11 cellular contexts compared by ENCODE assay signal in genomic region chr17:77386502-77387192, GRCh38.
DNase-seq lines count a peak whose midpoint lies in the region; ATAC-seq, FAIRE-seq and TF ChIP-seq lines count a peak whose summit lies in the region.
"Had no signal": no experiment of that assay in that cellular context is flagged by ENCODE, and none has a peak within 500 bp of the region (broad histone marks: within the 10 kb centered on the region; RNA-seq: fewer than 3 reads in every experiment).

No MANE protein-coding gene starts in this region.

- H3K79me2 ChIP-seq in H1 (ENCODE audit: control insufficient read depth in 1 of 2, insufficient read depth in 2 of 2, low read length in 2 of 2) (peaks cover 2 to 77% of the 10 kb centered on the region in 2 experiments; a peak in 2 of 4 replicates), osteoblast (ENCODE audit: insufficient read depth, low read length) (peaks cover 95% of the 10 kb centered on the region)

- H2BK120ac ChIP-seq in H1 (replicated peaks; ENCODE audit: low read depth, low read length), result no peak overlapping the region

- H3K4me1 ChIP-seq in left ventricle myocardium inferior (peaks cover 99% of the 10 kb centered on the region), H1 (replicated peaks in 1 of 4; ENCODE audit: control insufficient read depth in 3 of 4, insufficient read depth in 4 of 4, low read length in 3 of 4) (peaks cover 3 to 63% (median 42%) of the 10 kb centered on the region in 4 experiments), osteoblast (ENCODE audit: insufficient read depth, low read length) (peaks cover 69% of the 10 kb centered on the region)

- H3K23me2 ChIP-seq in H1 (ENCODE audit: low read depth, low read length), result 0 out of 2 replicates have a peak, but pooled peaks cover 2% of the 10 kb centered on the region

- TF ChIP-seq CTCF in left ventricle myocardium inferior (IDR thresholded peaks at IDR 0.05; ENCODE audit: borderline replicate concordance) (no peak), H1 (IDR thresholded peaks at IDR 0.05; ENCODE audit: control extremely low read depth in 1 of 3, insufficient read depth in 1 of 3, low read depth in 1 of 3, low read length in 3 of 3) (no peak), osteoblast (IDR thresholded peaks at IDR 0.05; ENCODE audit: extremely low read depth, low read depth, low read length) (no peak)

- H3K4me2 ChIP-seq in H1 (ENCODE audit: insufficient read depth in 1 of 2, low read depth in 2 of 2, low read length in 2 of 2), result no peak overlapping the region
- H3K4me2 ChIP-seq in osteoblast (ENCODE audit: insufficient read depth, low read length), result no peak overlapping the region

- 83% methylated on average over 7 of the region's 8 CpGs; no CpG with 5 or more reads in 1 of the 2 experiments for WGBS in H1 (ENCODE audit: extremely low coverage in 1 of 2, insufficient coverage in 1 of 2, insufficient read length in 1 of 2, insufficient replicate concordance in 2 of 2, low coverage in 1 of 2, low lambda C conversion rate in 2 of 2, missing lambda C conversion rate in 1 of 2), 2 experiments

- H2BK15ac ChIP-seq in H1 (ENCODE audit: low read length), result no peak overlapping the region

- H2AFZ ChIP-seq in H1 (ENCODE audit: low read length) (no peak overlapping the region), osteoblast (ENCODE audit: low read length) (no peak overlapping the region)

- no peak overlapping the region for H3K14ac ChIP-seq in H1 (ENCODE audit: insufficient read length)

- H3K27me3 ChIP-seq in left ventricle myocardium inferior (ENCODE audit: low read depth) (no peaks in the 10 kb centered on the region), H1 (replicated peaks in 1 of 4; ENCODE audit: control insufficient read depth in 3 of 4, extremely low read depth in 1 of 4, insufficient read depth in 3 of 4, low read length in 3 of 4) (no peaks in the 10 kb centered on the region), osteoblast (ENCODE audit: insufficient read depth, low read length) (no peaks in the 10 kb centered on the region)

- no peak overlapping the region; the same call in 1 of the 2 replicates for H2BK5ac ChIP-seq in H1 (ENCODE audit: low read depth, low read length)

- TF ChIP-seq RAD21 in H1 (IDR thresholded peaks at IDR 0.05 in 1 of 2, conservative IDR thresholded peaks at IDR 0.05 in 1 of 2; ENCODE audit: low read depth in 2 of 2, low read length in 2 of 2), result no peak

- 0 out of 2 replicates have a peak overlapping the region, but pooled peaks have one; percentile 40 for H3K18ac ChIP-seq in H1 (ENCODE audit: extremely low read depth, low read length)

- H3K56ac ChIP-seq in H1 (replicated peaks; ENCODE audit: insufficient read length, low read depth, low read length), result no peak overlapping the region

- no peak for FAIRE-seq in H1 (lab: Jason Lieb, UNC)

- no peak overlapping the region for H3K9ac ChIP-seq in H1 (replicated peaks in 1 of 4; ENCODE audit: extremely low read depth in 1 of 4, low read depth in 3 of 4, low read length in 3 of 4)

- no peak overlapping the region; the same call in 1 of the 2 replicates for H4K8ac ChIP-seq in H1 (ENCODE audit: extremely low read depth, insufficient read depth, low read length)

- CTCF ChIA-PET in H1 (lab: Charles Lee; ENCODE audit: partially characterized antibody), result interaction anchor here (0.5 to 39.2 kb wide), 5 partner anchors 14 to 414 kb away, joined by 3 to 512 read pairs (median 3); no protein-coding TSS in a partner anchor

- H3K36me3 ChIP-seq in left ventricle myocardium inferior (no peaks in the 10 kb centered on the region), H1 (ENCODE audit: control insufficient read depth in 2 of 4, insufficient read depth in 4 of 4, low read length in 3 of 4) (no peaks in the 10 kb centered on the region), osteoblast (ENCODE audit: insufficient read depth, low read length) (peaks cover 5% of the 10 kb centered on the region)

- H3K79me1 ChIP-seq in H1 (ENCODE audit: low read depth, low read length), result peaks cover 14% of the 10 kb centered on the region

- intact Hi-C loops in left ventricle myocardium inferior (cut with micrococcal nuclease), result no loop called here
- intact Hi-C loops in Right ventricle myocardium superior (cut with DNase I), result loop anchor here (10.0 kb wide), 1 partner anchor 52 kb away; no protein-coding TSS in a partner anchor

- DNase-seq in left ventricle myocardium inferior (no peak), Right ventricle myocardium superior (no peak), H1 (ENCODE audit: low read depth in 1 of 2, low spot score in 2 of 2) (no peak), osteoblast (ENCODE audit: insufficient read length, low spot score, missing footprints) (peak; percentile 73), RKO (ENCODE audit: low spot score) (no peak), NCI-H748 treated with DMSO at 0.1 percent for 48 hours (lab: John Stamatoyannopoulos, UW) (no peak), GM19240 (ENCODE audit: insufficient read length, low spot score) (no peak)
- DNase-seq: activated naive CD4-positive, alpha-beta T cell; NCI-H526 had no signal

- no peak overlapping the region for H4K5ac ChIP-seq in H1 (ENCODE audit: insufficient read length, low read depth, low read length)

- TF ChIP-seq POLR2A in H1 (IDR thresholded peaks at IDR 0.05; ENCODE audit: control extremely low read depth in 1 of 2, low read depth in 2 of 2, low read length in 2 of 2), result no peak

- H3K4me3 ChIP-seq in left ventricle myocardium inferior (no peak overlapping the region), H1 (ENCODE audit: extremely low read depth in 1 of 4, insufficient read depth in 2 of 4, low read depth in 3 of 4, low read length in 4 of 4) (no peak overlapping the region), osteoblast (ENCODE audit: insufficient read depth, low read length) (no peak overlapping the region)

- no peak overlapping the region for H2BK12ac ChIP-seq in H1 (ENCODE audit: low read depth, low read length)

- POLR2A ChIA-PET in H1 (lab: Charles Lee; ENCODE audit: partially characterized antibody), result interaction anchor here (0.9 to 1.5 kb wide), 2 partner anchors 9 to 10 kb away, joined by 3 to 6 read pairs; no protein-coding TSS in a partner anchor

- H2AK5ac ChIP-seq in H1 (ENCODE audit: low read depth, low read length), result no peak overlapping the region

- H3K4ac ChIP-seq in H1 (replicated peaks; ENCODE audit: insufficient read length, low read depth, low read length), result no peak overlapping the region

- no peak overlapping the region for H2BK20ac ChIP-seq in H1 (ENCODE audit: low read length)

- peaks cover 10 to 25% of the 10 kb centered on the region in 2 experiments for H4K20me1 ChIP-seq in H1 (replicated peaks in 1 of 2; ENCODE audit: control insufficient read depth in 1 of 2, insufficient read depth in 2 of 2, low read length in 2 of 2)
- H4K20me1 ChIP-seq in osteoblast (ENCODE audit: insufficient read depth, low read length), result peaks cover 20% of the 10 kb centered on the region

- TF ChIP-seq EP300 in H1 (IDR thresholded peaks at IDR 0.05; ENCODE audit: borderline replicate concordance in 1 of 2, low read depth in 2 of 2, low read length in 2 of 2), result no peak

- ATAC-seq in Right ventricle myocardium superior (ENCODE audit: poor library complexity) (no peak), GM21723 (IDR thresholded peaks at IDR 0.05; ENCODE audit: unreplicated experiment) (no peak)

- H3K9me3 ChIP-seq in left ventricle myocardium inferior (replicated peaks) (no peaks in the 10 kb centered on the region), H1 (ENCODE audit: insufficient read depth in 2 of 2, low read depth in 1 of 2, low read length in 1 of 2) (no peaks in the 10 kb centered on the region), osteoblast (ENCODE audit: low read depth, low read length) (no peaks in the 10 kb centered on the region)

- H4K91ac ChIP-seq in H1 (replicated peaks; ENCODE audit: insufficient read length, low read length), result no peak overlapping the region

- H3K27ac ChIP-seq in left ventricle myocardium inferior (replicated peaks), result peak overlapping the region; percentile 91
- H3K27ac ChIP-seq in H1 (ENCODE audit: low read depth, low read length), result no peak overlapping the region
- peak overlapping the region; percentile 79 for H3K27ac ChIP-seq in osteoblast (ENCODE audit: low read depth, low read length)
- H3K27ac ChIP-seq: C4-2B had no signal

- no peak overlapping the region for H3K23ac ChIP-seq in H1 (ENCODE audit: insufficient read length)

TF ChIP-seq in H1, 55 proteins besides CTCF, POLR2A, EP300 and RAD21:
- no peak for TF ChIP-seq RBBP5 (IDR thresholded peaks at IDR 0.05; ENCODE audit: borderline replicate concordance, low read depth, low read length)
- no peak for TF ChIP-seq MAFK (IDR thresholded peaks at IDR 0.05; ENCODE audit: low read depth, low read length)
- no peak for TF ChIP-seq SUZ12 (IDR thresholded peaks at IDR 0.05; ENCODE audit: low read length)
- no peak for TF ChIP-seq SIRT6 (IDR thresholded peaks at IDR 0.05; ENCODE audit: low read length)
- no peak for TF ChIP-seq RFX5 (IDR thresholded peaks at IDR 0.05; ENCODE audit: borderline replicate concordance, low read depth, low read length)
TF ChIP-seq in H1: peak in this region for 0.
